ENCODE assay signal across 1 cellular context in the genomic region with DNA sequence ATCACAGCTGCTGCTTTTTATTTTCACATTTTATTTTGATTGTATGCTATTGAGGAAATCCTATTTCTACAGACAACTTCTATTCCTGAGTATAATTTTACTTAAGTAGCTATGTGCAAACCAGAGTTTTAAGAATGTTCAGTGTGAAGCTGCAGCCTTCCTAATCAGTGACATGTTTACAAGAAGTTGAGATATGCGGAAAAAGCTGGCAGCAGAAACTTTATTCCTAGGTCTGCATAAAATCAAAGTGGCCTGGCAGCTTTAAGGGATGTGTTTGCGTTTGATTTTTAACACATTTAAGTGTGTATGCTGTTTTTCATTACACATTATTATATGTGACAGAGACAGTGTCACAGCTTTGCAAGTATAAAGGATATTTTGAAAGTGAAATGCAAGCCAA.
A peak's percentile ranks its signal among the peaks of the same experiment; 100 is the strongest.
TF ChIP-seq lines count a peak whose summit lies in the region.

No MANE protein-coding gene starts in this region.

TF ChIP-seq in HepG2, 621 proteins besides CTCF, POLR2A, EP300 and RAD21:
- TF ChIP-seq TAF15 (IDR thresholded peaks at IDR 0.05; ENCODE audit: low read depth, low read length, poor library complexity, severe bottlenecking): no peak
- TF ChIP-seq, protein P1, sequence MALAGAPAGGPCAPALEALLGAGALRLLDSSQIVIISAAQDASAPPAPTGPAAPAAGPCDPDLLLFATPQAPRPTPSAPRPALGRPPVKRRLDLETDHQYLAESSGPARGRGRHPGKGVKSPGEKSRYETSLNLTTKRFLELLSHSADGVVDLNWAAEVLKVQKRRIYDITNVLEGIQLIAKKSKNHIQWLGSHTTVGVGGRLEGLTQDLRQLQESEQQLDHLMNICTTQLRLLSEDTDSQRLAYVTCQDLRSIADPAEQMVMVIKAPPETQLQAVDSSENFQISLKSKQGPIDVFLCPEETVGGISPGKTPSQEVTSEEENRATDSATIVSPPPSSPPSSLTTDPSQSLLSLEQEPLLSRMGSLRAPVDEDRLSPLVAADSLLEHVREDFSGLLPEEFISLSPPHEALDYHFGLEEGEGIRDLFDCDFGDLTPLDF (CRISPR knock-in tag; IDR thresholded peaks at IDR 0.05): no peak
- TF ChIP-seq FOXJ3 (CRISPR knock-in tag; IDR thresholded peaks at IDR 0.05; ENCODE audit: borderline replicate concordance): no peak
- TF ChIP-seq, protein P2, sequence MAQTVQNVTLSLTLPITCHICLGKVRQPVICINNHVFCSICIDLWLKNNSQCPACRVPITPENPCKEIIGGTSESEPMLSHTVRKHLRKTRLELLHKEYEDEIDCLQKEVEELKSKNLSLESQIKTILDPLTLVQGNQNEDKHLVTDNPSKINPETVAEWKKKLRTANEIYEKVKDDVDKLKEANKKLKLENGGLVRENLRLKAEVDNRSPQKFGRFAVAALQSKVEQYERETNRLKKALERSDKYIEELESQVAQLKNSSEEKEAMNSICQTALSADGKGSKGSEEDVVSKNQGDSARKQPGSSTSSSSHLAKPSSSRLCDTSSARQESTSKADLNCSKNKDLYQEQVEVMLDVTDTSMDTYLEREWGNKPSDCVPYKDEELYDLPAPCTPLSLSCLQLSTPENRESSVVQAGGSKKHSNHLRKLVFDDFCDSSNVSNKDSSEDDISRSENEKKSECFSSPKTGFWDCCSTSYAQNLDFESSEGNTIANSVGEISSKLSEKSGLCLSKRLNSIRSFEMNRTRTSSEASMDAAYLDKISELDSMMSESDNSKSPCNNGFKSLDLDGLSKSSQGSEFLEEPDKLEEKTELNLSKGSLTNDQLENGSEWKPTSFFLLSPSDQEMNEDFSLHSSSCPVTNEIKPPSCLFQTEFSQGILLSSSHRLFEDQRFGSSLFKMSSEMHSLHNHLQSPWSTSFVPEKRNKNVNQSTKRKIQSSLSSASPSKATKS (CRISPR knock-in tag; IDR thresholded peaks at IDR 0.05): no peak
- TF ChIP-seq, protein P3, sequence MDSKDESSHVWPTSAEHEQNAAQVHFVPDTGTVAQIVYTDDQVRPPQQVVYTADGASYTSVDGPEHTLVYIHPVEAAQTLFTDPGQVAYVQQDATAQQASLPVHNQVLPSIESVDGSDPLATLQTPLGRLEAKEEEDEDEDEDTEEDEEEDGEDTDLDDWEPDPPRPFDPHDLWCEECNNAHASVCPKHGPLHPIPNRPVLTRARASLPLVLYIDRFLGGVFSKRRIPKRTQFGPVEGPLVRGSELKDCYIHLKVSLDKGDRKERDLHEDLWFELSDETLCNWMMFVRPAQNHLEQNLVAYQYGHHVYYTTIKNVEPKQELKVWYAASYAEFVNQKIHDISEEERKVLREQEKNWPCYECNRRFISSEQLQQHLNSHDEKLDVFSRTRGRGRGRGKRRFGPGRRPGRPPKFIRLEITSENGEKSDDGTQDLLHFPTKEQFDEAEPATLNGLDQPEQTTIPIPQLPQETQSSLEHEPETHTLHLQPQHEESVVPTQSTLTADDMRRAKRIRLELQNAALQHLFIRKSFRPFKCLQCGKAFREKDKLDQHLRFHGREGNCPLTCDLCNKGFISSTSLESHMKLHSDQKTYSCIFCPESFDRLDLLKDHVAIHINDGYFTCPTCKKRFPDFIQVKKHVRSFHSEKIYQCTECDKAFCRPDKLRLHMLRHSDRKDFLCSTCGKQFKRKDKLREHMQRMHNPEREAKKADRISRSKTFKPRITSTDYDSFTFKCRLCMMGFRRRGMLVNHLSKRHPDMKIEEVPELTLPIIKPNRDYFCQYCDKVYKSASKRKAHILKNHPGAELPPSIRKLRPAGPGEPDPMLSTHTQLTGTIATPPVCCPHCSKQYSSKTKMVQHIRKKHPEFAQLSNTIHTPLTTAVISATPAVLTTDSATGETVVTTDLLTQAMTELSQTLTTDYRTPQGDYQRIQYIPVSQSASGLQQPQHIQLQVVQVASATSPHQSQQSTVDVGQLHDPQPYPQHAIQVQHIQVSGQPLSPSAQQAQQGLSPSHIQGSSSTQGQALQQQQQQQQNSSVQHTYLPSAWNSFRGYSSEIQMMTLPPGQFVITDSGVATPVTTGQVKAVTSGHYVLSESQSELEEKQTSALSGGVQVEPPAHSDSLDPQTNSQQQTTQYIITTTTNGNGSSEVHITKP (CRISPR knock-in tag; IDR thresholded peaks at IDR 0.05; ENCODE audit: low read depth): no peak
- no peak for TF ChIP-seq REL (CRISPR knock-in tag; conservative IDR thresholded peaks at IDR 0.05)
- TF ChIP-seq RBM22 (optimal IDR thresholded peaks at IDR 0.05; ENCODE audit: low read length): peak; percentile 22
TF ChIP-seq in HepG2: peak in this region for 1.
